Comparison of ENCODE assay signal across 8 cellular contexts in genomic region chr22:39244496-39245129, GRCh38. TPM values are rescaled to one million over a fixed set of nuclear protein-coding genes. Genes with fewer than 3 reads are reported as not detected.
DNase-seq lines count a peak whose midpoint lies in the region; ATAC-seq and TF ChIP-seq lines count a peak whose summit lies in the region.

Gene PDGFB (minus strand): TSS chr22:39244982. CDS start chr22:39243963, 1,019 bp downstream.

- H2AK5ac ChIP-seq in IMR-90 (ENCODE audit: low read depth, low read length): no peak within 1 kb of the TSS; the same call in none of the 2 replicates

- H2BK15ac ChIP-seq in IMR-90 (ENCODE audit: low read depth, low read length): no peak within 1 kb of the TSS

- H2AK9ac ChIP-seq in IMR-90 (replicated peaks; ENCODE audit: low read depth, low read length, poor library complexity): peak within 1 kb of the TSS; percentile 62

- no peak within 1 kb of the TSS; the same call in 1 of the 2 replicates for H3K23ac ChIP-seq in IMR-90 (ENCODE audit: low read depth, low read length)

- peaks cover 3% of the 10 kb centered on the region for H3K9me1 ChIP-seq in IMR-90 (ENCODE audit: insufficient read depth, low read length)

- H2AFZ ChIP-seq in IMR-90 (replicated peaks; ENCODE audit: low read length, poor library complexity): peak within 1 kb of the TSS; percentile 67

- ATAC-seq in IMR-90 (ENCODE audit: low read depth) (no peak; the same call in 1 of the 2 replicates), HG02642 (IDR thresholded peaks at IDR 0.05; ENCODE audit: poor library complexity, unreplicated experiment) (no peak)

- H3K56ac ChIP-seq in IMR-90 (ENCODE audit: extremely low read depth, insufficient read depth, low read length): no peak within 1 kb of the TSS

- no peak within 1 kb of the TSS for H3K18ac ChIP-seq in IMR-90 (ENCODE audit: low read depth, low read length)

- H3K4ac ChIP-seq in IMR-90 (ENCODE audit: low read depth, low read length): no peak within 1 kb of the TSS

- H3K36me3 ChIP-seq in IMR-90 (ENCODE audit: control insufficient read depth, insufficient read depth, low read length): no peaks in the 10 kb centered on the region
- H3K36me3 ChIP-seq in skeletal muscle satellite cell (ENCODE audit: insufficient read depth, low read length): no peaks in the 10 kb centered on the region

- 0% methylated on average over 19 of the region's 68 CpGs; no CpG with 5 or more reads in 1 of the 2 experiments for WGBS in IMR-90 (ENCODE audit: extremely low coverage in 2 of 2, insufficient read length in 1 of 2), 2 experiments

- CTCF ChIA-PET in IMR-90 (lab: Yijun Ruan, JAX): interaction anchor here (0.9 kb wide), 1 partner anchor 39 kb away, joined by 3 read pairs; no protein-coding TSS in a partner anchor

- dilution Hi-C loops in IMR-90 (cut with HindIII; ENCODE audit: low sequenced_read_pairs, unreplicated experiment): no loop called here

- H4K91ac ChIP-seq in IMR-90 (ENCODE audit: insufficient read depth, low read depth, low read length): no peak within 1 kb of the TSS

- H3K27me3 ChIP-seq in IMR-90 (ENCODE audit: control insufficient read depth, insufficient read depth, low read length) (peaks cover 64% of the 10 kb centered on the region), skeletal muscle satellite cell (ENCODE audit: control insufficient read depth, insufficient read depth, low read length) (peaks cover 21% of the 10 kb centered on the region)

- no peak within 1 kb of the TSS for H4K5ac ChIP-seq in IMR-90 (ENCODE audit: low read depth, low read length)

- H3K4me2 ChIP-seq in IMR-90 (ENCODE audit: low read depth, low read length): peak within 1 kb of the TSS; percentile 29
- H3K4me2 ChIP-seq in skeletal muscle satellite cell (ENCODE audit: low read length): peak within 1 kb of the TSS; percentile 79

- H2BK20ac ChIP-seq in IMR-90 (ENCODE audit: low read depth, low read length): no peak within 1 kb of the TSS

- BruUV-seq in IMR-90 (replicated peaks; lab: Mats Ljungman, UMichigan): no TSS peak

- peaks cover 5% of the 10 kb centered on the region; the same call in 1 of the 2 replicates for H3K4me1 ChIP-seq in IMR-90 (ENCODE audit: control insufficient read depth, insufficient read depth, low read length)
- peaks cover 42% of the 10 kb centered on the region for H3K4me1 ChIP-seq in skeletal muscle satellite cell (ENCODE audit: control insufficient read depth, insufficient read depth, low read length)

- no peak within 1 kb of the TSS for H3K14ac ChIP-seq in IMR-90 (replicated peaks; ENCODE audit: low read depth, low read length)

- POLR2A ChIA-PET in IMR-90 (lab: Charles Lee; ENCODE audit: unreplicated experiment): no interaction called here

- no peak within 1 kb of the TSS for H3K9ac ChIP-seq in IMR-90 (ENCODE audit: low read depth, low read length)
- H3K9ac ChIP-seq in skeletal muscle satellite cell (ENCODE audit: low read depth, low read length): peak within 1 kb of the TSS; percentile 30

- intact Hi-C loops in IMR-90 (cut with micrococcal nuclease): no loop called here

- H3K9me3 ChIP-seq in IMR-90 (ENCODE audit: control insufficient read depth, insufficient read depth, low read length) (no peaks in the 10 kb centered on the region), skeletal muscle satellite cell (replicated peaks; ENCODE audit: low read length) (no peaks in the 10 kb centered on the region)

- H4K20me1 ChIP-seq in IMR-90 (ENCODE audit: insufficient read depth, low read length): peaks cover 6% of the 10 kb centered on the region; the same call in 1 of the 2 replicates

- peak; percentile 87 for DNase-seq in CD1c-positive myeloid dendritic cell (ENCODE audit: extremely low spot score)
- DNase-seq in IMR-90: no peak
- no peak for DNase-seq in astrocyte of the spinal cord (ENCODE audit: low read depth, low spot score)
- DNase-seq in iPS-NIHi11 (ENCODE audit: low spot score): peak; percentile 54
- DNase-seq in stimulated activated CD4-positive, alpha-beta T cell treated with anti-CD3 and anti-CD28 coated beads, Interleukin-4, amount 100 ng/mL, for 24 hours: no peak
- DNase-seq in islet precursor cell: no peak

- no peak within 1 kb of the TSS; the same call in 1 of the 2 replicates for H2BK120ac ChIP-seq in IMR-90 (ENCODE audit: low read depth, low read length)

- H2BK5ac ChIP-seq in IMR-90 (ENCODE audit: low read depth, low read length, poor library complexity, severe bottlenecking): no peak within 1 kb of the TSS

- H3K4me3 ChIP-seq in IMR-90 (ENCODE audit: insufficient read depth, low read depth, low read length) (peak within 1 kb of the TSS; percentile 31), astrocyte of the spinal cord (ENCODE audit: low read depth, low read length) (peak within 1 kb of the TSS; percentile 23), skeletal muscle satellite cell (ENCODE audit: low read length) (peak within 1 kb of the TSS; percentile 72)

- in situ Hi-C loops in IMR-90 (cut with MboI; ENCODE audit: low sequenced_read_pairs) (no loop called here), astrocyte of the spinal cord (cut with HindIII; ENCODE audit: low sequenced_read_pairs) (no loop called here)

- no peak for TF ChIP-seq RAD21 in IMR-90 (IDR thresholded peaks at IDR 0.05; ENCODE audit: low read length)

- H3K79me1 ChIP-seq in IMR-90 (ENCODE audit: low read depth in 1 of 2, low read length in 2 of 2): no peaks in the 10 kb centered on the region

- no peak for TF ChIP-seq CTCF in IMR-90 (conservative IDR thresholded peaks at IDR 0.05; ENCODE audit: low read depth, low read length)
- TF ChIP-seq CTCF in astrocyte of the spinal cord (IDR thresholded peaks at IDR 0.05; ENCODE audit: low read depth, low read length): no peak

- no peak for TF ChIP-seq POLR2A in IMR-90 (IDR thresholded peaks at IDR 0.05; ENCODE audit: low read depth, low read length)

- H3K27ac ChIP-seq in IMR-90 (ENCODE audit: insufficient read depth, low read length): no peak within 1 kb of the TSS

- no peak within 1 kb of the TSS for H4K8ac ChIP-seq in IMR-90 (ENCODE audit: low read depth in 2 of 2, low read length in 2 of 2)

TF ChIP-seq in IMR-90, 13 proteins besides CTCF, POLR2A, EP300 and RAD21:
- TF ChIP-seq MAZ (IDR thresholded peaks at IDR 0.05; ENCODE audit: borderline replicate concordance, low read depth, low read length): no peak
- no peak for TF ChIP-seq MXI1 (IDR thresholded peaks at IDR 0.05; ENCODE audit: borderline replicate concordance, low read depth, low read length)
- no peak for TF ChIP-seq NFE2L2 (IDR thresholded peaks at IDR 0.05; ENCODE audit: low read depth, low read length)
- TF ChIP-seq CHD1 (IDR thresholded peaks at IDR 0.05; ENCODE audit: low read depth, low read length): no peak
- TF ChIP-seq CEBPB (IDR thresholded peaks at IDR 0.05; ENCODE audit: low read depth, low read length): no peak
- no peak for TF ChIP-seq RCOR1 (IDR thresholded peaks at IDR 0.05; ENCODE audit: insufficient replicate concordance, low read length)
- TF ChIP-seq, protein P1, sequence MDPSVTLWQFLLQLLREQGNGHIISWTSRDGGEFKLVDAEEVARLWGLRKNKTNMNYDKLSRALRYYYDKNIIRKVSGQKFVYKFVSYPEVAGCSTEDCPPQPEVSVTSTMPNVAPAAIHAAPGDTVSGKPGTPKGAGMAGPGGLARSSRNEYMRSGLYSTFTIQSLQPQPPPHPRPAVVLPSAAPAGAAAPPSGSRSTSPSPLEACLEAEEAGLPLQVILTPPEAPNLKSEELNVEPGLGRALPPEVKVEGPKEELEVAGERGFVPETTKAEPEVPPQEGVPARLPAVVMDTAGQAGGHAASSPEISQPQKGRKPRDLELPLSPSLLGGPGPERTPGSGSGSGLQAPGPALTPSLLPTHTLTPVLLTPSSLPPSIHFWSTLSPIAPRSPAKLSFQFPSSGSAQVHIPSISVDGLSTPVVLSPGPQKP (IDR thresholded peaks at IDR 0.05; ENCODE audit: borderline replicate concordance, low read depth, low read length): no peak
- TF ChIP-seq BHLHE40 (IDR thresholded peaks at IDR 0.05; ENCODE audit: low read depth, low read length): no peak
- TF ChIP-seq, protein P2, sequence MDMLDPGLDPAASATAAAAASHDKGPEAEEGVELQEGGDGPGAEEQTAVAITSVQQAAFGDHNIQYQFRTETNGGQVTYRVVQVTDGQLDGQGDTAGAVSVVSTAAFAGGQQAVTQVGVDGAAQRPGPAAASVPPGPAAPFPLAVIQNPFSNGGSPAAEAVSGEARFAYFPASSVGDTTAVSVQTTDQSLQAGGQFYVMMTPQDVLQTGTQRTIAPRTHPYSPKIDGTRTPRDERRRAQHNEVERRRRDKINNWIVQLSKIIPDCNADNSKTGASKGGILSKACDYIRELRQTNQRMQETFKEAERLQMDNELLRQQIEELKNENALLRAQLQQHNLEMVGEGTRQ (IDR thresholded peaks at IDR 0.05; ENCODE audit: low read depth, low read length): no peak
- TF ChIP-seq MAFK (IDR thresholded peaks at IDR 0.05; ENCODE audit: low read depth, low read length): no peak
- TF ChIP-seq RFX5 (IDR thresholded peaks at IDR 0.05; ENCODE audit: low read depth, low read length): no peak
- no peak for TF ChIP-seq FOS (IDR thresholded peaks at IDR 0.05; ENCODE audit: low read depth, low read length)
- no peak for TF ChIP-seq SMC3 (IDR thresholded peaks at IDR 0.05; ENCODE audit: low read depth, low read length)

RNA-seq across cellular contexts. Expression of gene PDGFB, which starts in this region (rescaled TPM):
- not detected in 2 replicates for total RNA-seq in IMR-90 (2012; rRNA removed)
- polyA plus RNA-seq in IMR-90 (2012; rRNA removed): 0.07 and 0.09 TPM in 2 replicates
- polyA plus RNA-seq in IMR-90 (2012; cell fraction: cytosol; rRNA removed): 0.09 and 0.10 TPM in 2 replicates
- polyA plus RNA-seq in IMR-90 (2012; cell fraction: nucleus; rRNA removed; ENCODE audit: low replicate concordance): 0.06 and 0.09 TPM in 2 replicates
- total RNA-seq in skeletal muscle satellite cell (2012; rRNA removed): 0.25 and 0.87 TPM in 2 replicates

Comparison
In these comparisons a context has a peak if more than half of its experiments do, and no peak if none do; other contexts are left out.
1. DNase-seq: peak in CD1c-positive myeloid dendritic cell (single experiment) and iPS-NIHi11 (single experiment); none in IMR-90 (single experiment), astrocyte of the spinal cord (single experiment), stimulated activated CD4-positive, alpha-beta T cell treated with anti-CD3 and anti-CD28 coated beads, Interleukin-4, amount 100 ng/mL, for 24 hours (single experiment) and islet precursor cell (single experiment).
2. Peak in every context shown above with its lines, with median percentiles within 50 percentile points of each other: H3K4me3 ChIP-seq.